ENCODE assay signal across 1 cellular context in genomic region chr11:10604340-10604748, GRCh38.
TF ChIP-seq lines count a peak whose summit lies in the region.

No MANE protein-coding gene starts in this region.

TF ChIP-seq in HepG2, 621 proteins besides CTCF, POLR2A, EP300 and RAD21 (continued from another document and continues in another):
- TF ChIP-seq HNF4A (CRISPR knock-in tag; IDR thresholded peaks at IDR 0.05) (peak; percentile 65), ZNF44 (CRISPR knock-in tag; IDR thresholded peaks at IDR 0.05) (no peak), ZNF124 (CRISPR knock-in tag; IDR thresholded peaks at IDR 0.05) (no peak), DRAP1 (CRISPR knock-in tag; IDR thresholded peaks at IDR 0.05) (peak; percentile 50; the same call in 1 of the 2 replicates), TBL1XR1 (IDR thresholded peaks at IDR 0.05; ENCODE audit: borderline replicate concordance, low read length, partially characterized antibody) (no peak), HMG20A (CRISPR knock-in tag; IDR thresholded peaks at IDR 0.05; ENCODE audit: borderline replicate concordance) (peak; percentile 40; the same call in 1 of the 2 replicates), ZNF781 (CRISPR knock-in tag; IDR thresholded peaks at IDR 0.05; ENCODE audit: borderline replicate concordance, not compliant biosample characterization) (no peak), ZNF207 (IDR thresholded peaks at IDR 0.05; ENCODE audit: borderline replicate concordance) (no peak), USF2 (IDR thresholded peaks at IDR 0.05; ENCODE audit: low read depth, low read length) (no peak), USF2 (CRISPR knock-in tag; IDR thresholded peaks at IDR 0.05; ENCODE audit: borderline replicate concordance) (no peak), ZNF382 (CRISPR knock-in tag; IDR thresholded peaks at IDR 0.05; ENCODE audit: borderline replicate concordance) (no peak), PREB (CRISPR knock-in tag; IDR thresholded peaks at IDR 0.05) (no peak), HOMEZ (CRISPR knock-in tag; IDR thresholded peaks at IDR 0.05; ENCODE audit: low read depth) (peak; percentile 41; the same call in 1 of the 2 replicates), MAX (IDR thresholded peaks at IDR 0.05) (peak; percentile 71), HMG20B (CRISPR knock-in tag; conservative IDR thresholded peaks at IDR 0.05) (no peak), NR2C2 (CRISPR knock-in tag; IDR thresholded peaks at IDR 0.05; ENCODE audit: borderline replicate concordance) (no peak), RBM39 (IDR thresholded peaks at IDR 0.05; ENCODE audit: low read depth, low read length, poor library complexity, severe bottlenecking) (no peak), FOSL1 (CRISPR knock-in tag; IDR thresholded peaks at IDR 0.05; ENCODE audit: borderline replicate concordance) (peak; percentile 52; the same call in 1 of the 2 replicates), SETDB1 (CRISPR knock-in tag; IDR thresholded peaks at IDR 0.05; ENCODE audit: borderline replicate concordance) (no peak), RXRB (CRISPR knock-in tag; IDR thresholded peaks at IDR 0.05; ENCODE audit: borderline replicate concordance) (peak; percentile 30; the same call in 1 of the 2 replicates), ZBTB40 (IDR thresholded peaks at IDR 0.05) (no peak), ZBTB40 (CRISPR knock-in tag; IDR thresholded peaks at IDR 0.05) (no peak), RORA (CRISPR knock-in tag; IDR thresholded peaks at IDR 0.05) (no peak), PRPF4 (IDR thresholded peaks at IDR 0.05; ENCODE audit: low read depth, low read length, poor library complexity, severe bottlenecking) (no peak), E2F2 (CRISPR knock-in tag; IDR thresholded peaks at IDR 0.05; ENCODE audit: borderline replicate concordance) (no peak), ZNF362 (CRISPR knock-in tag; IDR thresholded peaks at IDR 0.05; ENCODE audit: borderline replicate concordance) (0 out of 2 replicates have a peak, but pooled peaks have one; percentile 36), NFYB (CRISPR knock-in tag; IDR thresholded peaks at IDR 0.05) (no peak), TRAFD1 (CRISPR knock-in tag; IDR thresholded peaks at IDR 0.05; ENCODE audit: borderline replicate concordance) (no peak), ATF3 (CRISPR knock-in tag; IDR thresholded peaks at IDR 0.05) (peak; percentile 82), SKIL (CRISPR knock-in tag; IDR thresholded peaks at IDR 0.05; ENCODE audit: borderline replicate concordance) (no peak), YEATS2 (CRISPR knock-in tag; IDR thresholded peaks at IDR 0.05; ENCODE audit: borderline replicate concordance) (peak; percentile 30; the same call in 1 of the 2 replicates), ZNF253 (CRISPR knock-in tag; IDR thresholded peaks at IDR 0.05; ENCODE audit: borderline replicate concordance) (no peak), ZNF670 (CRISPR knock-in tag; IDR thresholded peaks at IDR 0.05; ENCODE audit: borderline replicate concordance) (no peak), TAF1 (CRISPR knock-in tag; IDR thresholded peaks at IDR 0.05) (no peak), FOXP1 (IDR thresholded peaks at IDR 0.05) (no peak), FOXP1 (CRISPR knock-in tag; IDR thresholded peaks at IDR 0.05) (peak; percentile 11; the same call in 1 of the 2 replicates), RELA (CRISPR knock-in tag; IDR thresholded peaks at IDR 0.05) (no peak), ZNF724P (CRISPR knock-in tag; IDR thresholded peaks at IDR 0.05; ENCODE audit: borderline replicate concordance) (no peak), ZNF235 (CRISPR knock-in tag; IDR thresholded peaks at IDR 0.05; ENCODE audit: borderline replicate concordance) (no peak)
